Comparison of ENCODE assay signal across 29 cellular contexts in the genomic region with DNA sequence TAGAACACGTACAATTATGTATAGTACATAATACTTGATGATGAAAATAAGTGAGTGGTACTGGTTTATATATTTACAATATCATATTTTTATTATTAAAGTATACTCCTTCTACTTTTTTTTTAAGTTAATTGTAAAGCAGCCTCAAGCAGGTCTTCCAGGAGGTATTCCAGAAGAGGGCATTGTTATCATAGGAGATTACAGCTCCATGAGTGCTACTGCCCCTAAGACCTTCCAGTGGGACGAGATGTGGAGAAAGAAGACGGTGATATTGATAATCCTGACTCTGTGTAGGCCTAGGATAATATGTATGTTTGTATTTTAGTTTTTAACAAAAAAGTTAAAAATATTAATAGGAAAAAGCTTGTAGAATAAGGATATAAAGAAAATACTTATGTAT. TPM values are rescaled to one million over a fixed set of nuclear protein-coding genes. Genes with fewer than 3 reads are reported as not detected.
DNase-seq lines count a peak whose midpoint lies in the region; ATAC-seq and TF ChIP-seq lines count a peak whose summit lies in the region.
"Had no signal": no experiment of that assay in that cellular context is flagged by ENCODE, and none has a peak within 500 bp of the region (broad histone marks: within the 10 kb centered on the region; RNA-seq: fewer than 3 reads in every experiment).

No MANE protein-coding gene starts in this region.

- H3K9me3 ChIP-seq in SK-N-SH (no peaks in the 10 kb centered on the region), smooth muscle cell (replicated peaks; ENCODE audit: low read depth) (no peaks in the 10 kb centered on the region)
- H3K9me3 ChIP-seq: Caco-2, MG63 had no signal

- H2AFZ ChIP-seq in SK-N-SH (ENCODE audit: low read depth), result no peak overlapping the region
- H2AFZ ChIP-seq in smooth muscle cell (ENCODE audit: low read depth), result no peak overlapping the region

- H3K9ac ChIP-seq in SK-N-SH (no peak overlapping the region), smooth muscle cell (ENCODE audit: low read depth) (no peak overlapping the region)

- TF ChIP-seq CTCF in SK-N-SH (IDR thresholded peaks at IDR 0.05), result no peak
- peak; percentile 26 for TF ChIP-seq CTCF in BJ (IDR thresholded peaks at IDR 0.05; ENCODE audit: insufficient read depth, low read depth, low read length)
- TF ChIP-seq CTCF in fibroblast of pulmonary artery (IDR thresholded peaks at IDR 0.05; ENCODE audit: low read length, missing control alignments), result no peak
- no peak for TF ChIP-seq CTCF in smooth muscle cell (IDR thresholded peaks at IDR 0.05; ENCODE audit: borderline replicate concordance, insufficient read depth, poor library complexity, severe bottlenecking)
- TF ChIP-seq CTCF in GM20000 (IDR thresholded peaks at IDR 0.05; ENCODE audit: extremely low read depth, missing control alignments), result no peak

- H3K79me2 ChIP-seq in SK-N-SH (ENCODE audit: insufficient read depth), result no peaks in the 10 kb centered on the region
- H3K79me2 ChIP-seq in smooth muscle cell (ENCODE audit: low read depth), result no peaks in the 10 kb centered on the region

- no peaks in the 10 kb centered on the region for H3K36me3 ChIP-seq in SK-N-SH (replicated peaks in 1 of 2; ENCODE audit: control insufficient read depth in 1 of 2, insufficient read depth in 2 of 2, low read length in 1 of 2)
- H3K36me3 ChIP-seq in BJ (ENCODE audit: control insufficient read depth, insufficient read depth, low read length), result no peaks in the 10 kb centered on the region
- H3K36me3 ChIP-seq in smooth muscle cell (ENCODE audit: low read depth), result no peaks in the 10 kb centered on the region
- H3K36me3 ChIP-seq: MG63 had no signal

- POLR2A ChIA-PET in SK-N-SH (lab: Yijun Ruan, JAX) (no interaction called here), BJ (lab: Charles Lee) (no interaction called here)

- H3K9me2 ChIP-seq in SK-N-SH, result no peaks in the 10 kb centered on the region

- ATAC-seq in SK-N-SH treated with all-trans-retinoic acid at 6 μM for 48 hours, result no peak
- ATAC-seq: CD8-positive, alpha-beta T cell; HepG2; PC-3 had no signal

- H3K4me1 ChIP-seq in SK-N-SH (ENCODE audit: control insufficient read depth in 1 of 2, insufficient read depth in 2 of 2, low read depth in 1 of 2, low read length in 1 of 2) (no peaks in the 10 kb centered on the region), smooth muscle cell (ENCODE audit: low read depth) (no peaks in the 10 kb centered on the region)
- H3K4me1 ChIP-seq: Caco-2 had no signal

- TF ChIP-seq RAD21 in SK-N-SH (IDR thresholded peaks at IDR 0.05; ENCODE audit: low read length), result peak; percentile 6; the same call in 1 of the 2 replicates

- H3K4me3 ChIP-seq in SK-N-SH (ENCODE audit: low read depth in 2 of 2, low read length in 1 of 2) (no peak overlapping the region), BJ (ENCODE audit: low read depth, low read length) (no peak overlapping the region), fibroblast of pulmonary artery (replicated peaks; ENCODE audit: low read depth, low read length) (no peak overlapping the region), smooth muscle cell (no peak overlapping the region)
- H3K4me3 ChIP-seq: MG63 had no signal

- TF ChIP-seq EP300 in SK-N-SH (IDR thresholded peaks at IDR 0.05; ENCODE audit: borderline replicate concordance in 1 of 2, low read depth in 1 of 2, low read length in 1 of 2), result no peak

- H3F3A ChIP-seq in SK-N-SH (replicated peaks; ENCODE audit: insufficient read depth) (no peaks in the 10 kb centered on the region), smooth muscle cell (ENCODE audit: low read depth) (no peaks in the 10 kb centered on the region)

- 45% methylated on average over 3 of the region's 3 CpGs for WGBS in SK-N-SH (ENCODE audit: low lambda C conversion rate)
- 89% methylated on average over 3 of the region's 3 CpGs for WGBS in smooth muscle cell (ENCODE audit: low lambda C conversion rate)

- CTCF ChIA-PET in SK-N-SH (lab: Yijun Ruan, JAX) (interaction anchor here (0.9 to 1.5 kb wide), 3 partner anchors 149 to 169 kb away, joined by 3 to 6 read pairs (median 3); no protein-coding TSS in a partner anchor), BJ (lab: Yijun Ruan, JAX) (interaction anchor here (0.7 to 2.1 kb wide), 5 partner anchors 13 to 310 kb away, joined by 3 to 17 read pairs (median 4); no protein-coding TSS in a partner anchor)

- DNase-seq in SK-N-SH (no peak), BJ (ENCODE audit: low read depth) (no peak), OCI-M1 (lab: John Stamatoyannopoulos, UW) (peak; percentile 24), fibroblast of pulmonary artery (ENCODE audit: low read depth) (peak; percentile 3), smooth muscle cell (lab: John Stamatoyannopoulos, UW; ENCODE audit: unreplicated experiment) (no peak), GM20000 (ENCODE audit: low spot score) (no peak)
- no peak for DNase-seq in stimulated activated CD4-positive, alpha-beta T cell treated with anti-CD3 and anti-CD28 coated beads, Interleukin-15, amount 100 ng/mL, for 24 hours
- DNase-seq: ACHN; AML-193; C1 segment of cervical spinal cord; Caco-2; CD8-positive, alpha-beta T cell; DMS79; GF-D8; H7; KBM-7; MG63; NCI-H1105 treated with DMSO at 0.1 percent for 48 hours; NCI-H146; NCI-H1930; NCI-H2107; NCI-H446; NCI-H524 treated with DMSO at 0.1 percent for 48 hours; NCI-H774; PC-3; SHP77 had no signal

- H4K20me1 ChIP-seq in SK-N-SH (ENCODE audit: insufficient read depth) (no peaks in the 10 kb centered on the region), smooth muscle cell (ENCODE audit: low read depth) (no peaks in the 10 kb centered on the region)

- H3K4me2 ChIP-seq in SK-N-SH (no peak overlapping the region), smooth muscle cell (no peak overlapping the region)

- no peaks in the 10 kb centered on the region for H3K27me3 ChIP-seq in SK-N-SH (ENCODE audit: insufficient read depth)
- H3K27me3 ChIP-seq in BJ (ENCODE audit: control insufficient read depth, insufficient read depth, low read length), result no peaks in the 10 kb centered on the region; the same call in 1 of the 2 replicates
- H3K27me3 ChIP-seq in smooth muscle cell (ENCODE audit: low read depth), result peaks cover 5% of the 10 kb centered on the region
- H3K27me3 ChIP-seq: MG63 had no signal

- no peak overlapping the region for H3K27ac ChIP-seq in SK-N-SH (ENCODE audit: low read depth in 2 of 2, low read length in 1 of 2)
- no peak overlapping the region for H3K27ac ChIP-seq in smooth muscle cell (ENCODE audit: low read depth)
- H3K27ac ChIP-seq: 22Rv1 had no signal

TF ChIP-seq in SK-N-SH, 30 proteins besides CTCF, POLR2A, EP300 and RAD21 (continues in another document):
- TF ChIP-seq JUND (IDR thresholded peaks at IDR 0.05) (no peak), SMC3 (IDR thresholded peaks at IDR 0.05; ENCODE audit: low read depth, low read length) (no peak), FOXJ3 (CRISPR knock-in tag; IDR thresholded peaks at IDR 0.05) (no peak), EZH2phosphoT487 (IDR thresholded peaks at IDR 0.05; ENCODE audit: borderline replicate concordance, low read depth) (no peak), NFIC (IDR thresholded peaks at IDR 0.05; ENCODE audit: borderline replicate concordance) (no peak), PBX3 (IDR thresholded peaks at IDR 0.05) (no peak), GABPA (IDR thresholded peaks at IDR 0.05; ENCODE audit: low read depth) (no peak), MXI1 (IDR thresholded peaks at IDR 0.05; ENCODE audit: low read depth, low read length) (no peak), MEF2A (IDR thresholded peaks at IDR 0.05; ENCODE audit: borderline replicate concordance, low read depth) (no peak), SIN3A (IDR thresholded peaks at IDR 0.05; ENCODE audit: borderline replicate concordance, low read depth, low read length) (no peak), GATA2 (CRISPR knock-in tag; IDR thresholded peaks at IDR 0.05) (no peak)

TF ChIP-seq in SK-N-SH treated with all-trans-retinoic acid at 6 μM for 48 hours, 23 proteins besides CTCF, POLR2A, EP300 and RAD21:
- TF ChIP-seq CSDC2 (CRISPR knock-in tag; IDR thresholded peaks at IDR 0.05) (no peak), ZNF8 (CRISPR knock-in tag; IDR thresholded peaks at IDR 0.05) (no peak), ZNF70 (CRISPR knock-in tag; IDR thresholded peaks at IDR 0.05) (no peak), ZFP3 (CRISPR knock-in tag; IDR thresholded peaks at IDR 0.05) (no peak), PPARA (CRISPR knock-in tag; IDR thresholded peaks at IDR 0.05; ENCODE audit: borderline replicate concordance) (no peak), ISL1 (CRISPR knock-in tag; IDR thresholded peaks at IDR 0.05) (no peak)

RNA-seq across cellular contexts. Expression of gene SCN5A, which starts 40.3 kb away (rescaled TPM):
- polyA plus RNA-seq in SK-N-SH (2012; rRNA removed) (0.18 and 0.21 TPM in 2 replicates), BJ (2011; rRNA removed) (0.33 and 0.74 TPM in 2 replicates), smooth muscle cell (0.93 and 1.6 TPM in 2 replicates)
- 0.13 and 0.17 TPM in 2 replicates for polyA plus RNA-seq in SK-N-SH (2012; cell fraction: cytosol; rRNA removed)
- 0.42 and 0.48 TPM in 2 replicates for polyA plus RNA-seq in SK-N-SH (2012; cell fraction: nucleus; rRNA removed)
- 1.0 and 1.4 TPM in 2 replicates for polyA minus RNA-seq in BJ (2011; rRNA and poly(A)+ RNA removed)
- 0.76 and 3.4 TPM in 2 replicates for total RNA-seq in smooth muscle cell
- total RNA-seq: HepG2, PC-3 had no signal

Comparison
In these comparisons a context has a peak if more than half of its experiments do, and no peak if none do; other contexts are left out.
1. DNase-seq: peak in OCI-M1 (single experiment) and fibroblast of pulmonary artery (single experiment); none in SK-N-SH (single experiment), BJ (single experiment), stimulated activated CD4-positive, alpha-beta T cell treated with anti-CD3 and anti-CD28 coated beads, Interleukin-15, amount 100 ng/mL, for 24 hours (single experiment), smooth muscle cell (single experiment) and GM20000 (single experiment).